ENCODE assay signal across 2 cellular contexts in the genomic region with DNA sequence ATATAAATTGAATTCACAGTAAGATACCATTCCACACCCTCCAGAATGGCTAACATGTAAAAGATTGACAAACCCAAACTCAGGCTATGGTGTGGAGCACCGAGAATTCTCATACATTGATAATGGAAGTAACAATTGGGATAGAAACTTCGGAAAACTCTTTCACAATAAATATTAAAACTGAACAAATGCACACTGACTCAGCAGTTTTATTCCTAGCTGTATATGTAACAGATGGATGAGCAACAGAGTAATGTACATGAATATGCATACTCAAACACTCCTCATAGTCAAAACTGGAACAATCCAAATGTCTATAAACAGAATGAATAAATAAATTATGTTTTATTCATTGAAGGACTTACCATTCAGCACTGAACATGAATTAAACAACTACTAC.
TF ChIP-seq lines count a peak whose summit lies in the region.

No MANE protein-coding gene starts in this region.

TF ChIP-seq in IMR-90, 13 proteins besides CTCF, POLR2A, EP300 and RAD21:
- TF ChIP-seq RCOR1 (IDR thresholded peaks at IDR 0.05; ENCODE audit: insufficient replicate concordance, low read length) (no peak), MAFK (IDR thresholded peaks at IDR 0.05; ENCODE audit: low read depth, low read length) (peak; percentile 85), NFE2L2 (IDR thresholded peaks at IDR 0.05; ENCODE audit: low read depth, low read length) (peak; percentile 61), MXI1 (IDR thresholded peaks at IDR 0.05; ENCODE audit: borderline replicate concordance, low read depth, low read length) (no peak), MAZ (IDR thresholded peaks at IDR 0.05; ENCODE audit: borderline replicate concordance, low read depth, low read length) (no peak), RFX5 (IDR thresholded peaks at IDR 0.05; ENCODE audit: low read depth, low read length) (no peak), SMC3 (IDR thresholded peaks at IDR 0.05; ENCODE audit: low read depth, low read length) (no peak)
- TF ChIP-seq, protein P1, sequence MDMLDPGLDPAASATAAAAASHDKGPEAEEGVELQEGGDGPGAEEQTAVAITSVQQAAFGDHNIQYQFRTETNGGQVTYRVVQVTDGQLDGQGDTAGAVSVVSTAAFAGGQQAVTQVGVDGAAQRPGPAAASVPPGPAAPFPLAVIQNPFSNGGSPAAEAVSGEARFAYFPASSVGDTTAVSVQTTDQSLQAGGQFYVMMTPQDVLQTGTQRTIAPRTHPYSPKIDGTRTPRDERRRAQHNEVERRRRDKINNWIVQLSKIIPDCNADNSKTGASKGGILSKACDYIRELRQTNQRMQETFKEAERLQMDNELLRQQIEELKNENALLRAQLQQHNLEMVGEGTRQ (IDR thresholded peaks at IDR 0.05; ENCODE audit: low read depth, low read length): no peak
- TF ChIP-seq, protein P2, sequence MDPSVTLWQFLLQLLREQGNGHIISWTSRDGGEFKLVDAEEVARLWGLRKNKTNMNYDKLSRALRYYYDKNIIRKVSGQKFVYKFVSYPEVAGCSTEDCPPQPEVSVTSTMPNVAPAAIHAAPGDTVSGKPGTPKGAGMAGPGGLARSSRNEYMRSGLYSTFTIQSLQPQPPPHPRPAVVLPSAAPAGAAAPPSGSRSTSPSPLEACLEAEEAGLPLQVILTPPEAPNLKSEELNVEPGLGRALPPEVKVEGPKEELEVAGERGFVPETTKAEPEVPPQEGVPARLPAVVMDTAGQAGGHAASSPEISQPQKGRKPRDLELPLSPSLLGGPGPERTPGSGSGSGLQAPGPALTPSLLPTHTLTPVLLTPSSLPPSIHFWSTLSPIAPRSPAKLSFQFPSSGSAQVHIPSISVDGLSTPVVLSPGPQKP (IDR thresholded peaks at IDR 0.05; ENCODE audit: borderline replicate concordance, low read depth, low read length): no peak

TF ChIP-seq in K562, 482 proteins besides CTCF, POLR2A, EP300 and RAD21:
- TF ChIP-seq ZNF707 (CRISPR knock-in tag; conservative IDR thresholded peaks at IDR 0.05): no peak
- peak; percentile 43; the same call in 1 of the 2 replicates for TF ChIP-seq NFE2 (IDR thresholded peaks at IDR 0.05; ENCODE audit: low read depth)
- TF ChIP-seq C11orf30 (IDR thresholded peaks at IDR 0.05; ENCODE audit: low read depth): peak; percentile 65
- peak; percentile 70 for TF ChIP-seq MAFG (tag; conservative IDR thresholded peaks at IDR 0.05)
- TF ChIP-seq ZNF589 (CRISPR knock-in tag; IDR thresholded peaks at IDR 0.05; ENCODE audit: low read depth): no peak
- TF ChIP-seq ZFP1 (CRISPR knock-in tag; IDR thresholded peaks at IDR 0.05): peak; percentile 87
- TF ChIP-seq CHD1 (IDR thresholded peaks at IDR 0.05; ENCODE audit: low read length): no peak
- peak; percentile 38; the same call in 1 of the 2 replicates for TF ChIP-seq MAFK (IDR thresholded peaks at IDR 0.05; ENCODE audit: low read length)
- peak; percentile 83 for TF ChIP-seq ZNF316 (IDR thresholded peaks at IDR 0.05)
- peak; percentile 48; the same call in 1 of the 2 replicates for TF ChIP-seq MAFF (IDR thresholded peaks at IDR 0.05; ENCODE audit: low read length)
- TF ChIP-seq, protein P3, sequence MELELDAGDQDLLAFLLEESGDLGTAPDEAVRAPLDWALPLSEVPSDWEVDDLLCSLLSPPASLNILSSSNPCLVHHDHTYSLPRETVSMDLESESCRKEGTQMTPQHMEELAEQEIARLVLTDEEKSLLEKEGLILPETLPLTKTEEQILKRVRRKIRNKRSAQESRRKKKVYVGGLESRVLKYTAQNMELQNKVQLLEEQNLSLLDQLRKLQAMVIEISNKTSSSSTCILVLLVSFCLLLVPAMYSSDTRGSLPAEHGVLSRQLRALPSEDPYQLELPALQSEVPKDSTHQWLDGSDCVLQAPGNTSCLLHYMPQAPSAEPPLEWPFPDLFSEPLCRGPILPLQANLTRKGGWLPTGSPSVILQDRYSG (tag; conservative IDR thresholded peaks at IDR 0.05; ENCODE audit: low read depth): no peak
